Comparison of ENCODE assay signal across 8 cellular contexts in the genomic region with DNA sequence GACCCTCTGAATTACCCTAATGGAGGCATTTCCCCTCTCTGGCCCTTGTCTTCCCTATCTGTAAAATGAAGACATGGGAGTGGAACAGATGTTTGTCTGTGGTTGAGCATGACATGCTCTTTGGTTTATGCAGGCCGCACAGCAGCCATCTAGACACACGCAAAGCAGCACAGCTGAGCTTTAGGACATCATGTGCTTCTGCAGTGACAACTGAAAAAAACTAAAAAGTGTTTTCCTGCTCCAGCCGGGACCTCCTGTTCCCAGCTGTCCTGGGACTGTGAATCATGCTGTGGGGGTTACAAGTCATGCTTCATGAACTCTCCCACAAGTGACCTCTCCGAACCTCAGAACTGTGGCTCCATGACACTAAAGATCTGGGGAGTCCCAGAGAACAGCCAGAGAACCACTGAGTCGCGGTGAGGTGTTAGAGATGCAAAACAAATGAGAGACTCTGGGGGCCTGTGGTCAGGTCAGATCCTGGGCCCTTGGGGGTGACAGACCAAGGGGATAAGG. TPM values are rescaled to one million over a fixed set of nuclear protein-coding genes. Genes with fewer than 3 reads are reported as not detected.
DNase-seq lines count a peak whose midpoint lies in the region; ATAC-seq and TF ChIP-seq lines count a peak whose summit lies in the region.

No MANE protein-coding gene starts in this region.

- H3K4me1 Mint-ChIP-seq in progenitor cell of endocrine pancreas (ENCODE audit: low read depth) = peaks cover 26% of the 10 kb centered on the region

- H3K36me3 ChIP-seq in RWPE2 (ENCODE audit: low read depth) = peaks cover 4% of the 10 kb centered on the region; the same call in 1 of the 2 replicates

- no peak for TF ChIP-seq CTCF in RWPE2 (IDR thresholded peaks at IDR 0.05; ENCODE audit: poor library complexity, severe bottlenecking)
- TF ChIP-seq CTCF in epithelial cell of proximal tubule (conservative IDR thresholded peaks at IDR 0.05; ENCODE audit: low read depth, low read length) = no peak
- TF ChIP-seq CTCF in progenitor cell of endocrine pancreas (IDR thresholded peaks at IDR 0.05; ENCODE audit: unreplicated experiment) = no peak

- H3K27me3 Mint-ChIP-seq in progenitor cell of endocrine pancreas = peaks cover 9% of the 10 kb centered on the region

- H3K27ac ChIP-seq in RWPE2 (ENCODE audit: poor library complexity, severe bottlenecking) = peak overlapping the region; percentile 66

- no peaks in the 10 kb centered on the region for H3K9me3 Mint-ChIP-seq in progenitor cell of endocrine pancreas (ENCODE audit: low read depth)

- no peaks in the 10 kb centered on the region for H3K9me3 ChIP-seq in RWPE2 (ENCODE audit: severe bottlenecking)

- H3K4me1 ChIP-seq in RWPE2 (ENCODE audit: insufficient read depth, poor library complexity, severe bottlenecking) = peaks cover 57% of the 10 kb centered on the region

- H3K4me3 ChIP-seq in RWPE2 (ENCODE audit: severe bottlenecking) (no peak overlapping the region), epithelial cell of proximal tubule (ENCODE audit: low read depth, low read length) (peak overlapping the region; percentile 96)

- ATAC-seq in HG02852 (IDR thresholded peaks at IDR 0.05; ENCODE audit: unreplicated experiment) (peak; percentile 53), RWPE2 (ENCODE audit: low read depth) (no peak)

- H3K27me3 ChIP-seq in RWPE2 (ENCODE audit: insufficient read depth, poor library complexity, severe bottlenecking) = no peaks in the 10 kb centered on the region

- H3K27ac Mint-ChIP-seq in progenitor cell of endocrine pancreas = no peak overlapping the region

- DNase-seq in activated CD4-positive, alpha-beta T cell treated with anti-CD3 and anti-CD28 coated beads for 48 hours = peak; percentile 53
- DNase-seq in activated CD4-positive, alpha-beta T cell treated with anti-CD3 and anti-CD28 coated beads, Interleukin-2, amount 50 U/mL, for 1 hour = no peak
- no peak for DNase-seq in RWPE2 (ENCODE audit: low spot score)
- DNase-seq in epithelial cell of proximal tubule (ENCODE audit: low read depth) = peak; percentile 54
- DNase-seq in progenitor cell of endocrine pancreas (ENCODE audit: low spot score, unreplicated experiment) = no peak
- no peak for DNase-seq in midbrain (lab: John Stamatoyannopoulos, UW)
- no peak for DNase-seq in GM19238 (ENCODE audit: insufficient read length, low spot score)

- peak overlapping the region; percentile 46 for H3K4me3 Mint-ChIP-seq in progenitor cell of endocrine pancreas (ENCODE audit: low read depth)

- peaks cover 2% of the 10 kb centered on the region for H3K36me3 Mint-ChIP-seq in progenitor cell of endocrine pancreas (ENCODE audit: insufficient read depth)

RNA-seq across cellular contexts. Expression of gene SMIM3, which starts 1.7 kb away (rescaled TPM):
- total RNA-seq in epithelial cell of proximal tubule (8.8 and 9.5 TPM in 2 replicates), progenitor cell of endocrine pancreas (11.5 and 12.2 TPM in 2 replicates)

RNA-seq across cellular contexts. Expression of gene DCTN4, which starts 21.4 kb away (rescaled TPM):
- total RNA-seq in epithelial cell of proximal tubule = 29.0 and 30.2 TPM in 2 replicates
- 68.6 and 73.3 TPM in 2 replicates for total RNA-seq in progenitor cell of endocrine pancreas

Comparison
In these comparisons a context has a peak if more than half of its experiments do, and no peak if none do; other contexts are left out.
1. DNase-seq: peak in activated CD4-positive, alpha-beta T cell treated with anti-CD3 and anti-CD28 coated beads for 48 hours (single experiment) and epithelial cell of proximal tubule (single experiment); none in activated CD4-positive, alpha-beta T cell treated with anti-CD3 and anti-CD28 coated beads, Interleukin-2, amount 50 U/mL, for 1 hour (single experiment), RWPE2 (single experiment), progenitor cell of endocrine pancreas (single experiment), midbrain (single experiment) and GM19238 (single experiment).